ENCODE assay signal across 8 cellular contexts in the genomic region with DNA sequence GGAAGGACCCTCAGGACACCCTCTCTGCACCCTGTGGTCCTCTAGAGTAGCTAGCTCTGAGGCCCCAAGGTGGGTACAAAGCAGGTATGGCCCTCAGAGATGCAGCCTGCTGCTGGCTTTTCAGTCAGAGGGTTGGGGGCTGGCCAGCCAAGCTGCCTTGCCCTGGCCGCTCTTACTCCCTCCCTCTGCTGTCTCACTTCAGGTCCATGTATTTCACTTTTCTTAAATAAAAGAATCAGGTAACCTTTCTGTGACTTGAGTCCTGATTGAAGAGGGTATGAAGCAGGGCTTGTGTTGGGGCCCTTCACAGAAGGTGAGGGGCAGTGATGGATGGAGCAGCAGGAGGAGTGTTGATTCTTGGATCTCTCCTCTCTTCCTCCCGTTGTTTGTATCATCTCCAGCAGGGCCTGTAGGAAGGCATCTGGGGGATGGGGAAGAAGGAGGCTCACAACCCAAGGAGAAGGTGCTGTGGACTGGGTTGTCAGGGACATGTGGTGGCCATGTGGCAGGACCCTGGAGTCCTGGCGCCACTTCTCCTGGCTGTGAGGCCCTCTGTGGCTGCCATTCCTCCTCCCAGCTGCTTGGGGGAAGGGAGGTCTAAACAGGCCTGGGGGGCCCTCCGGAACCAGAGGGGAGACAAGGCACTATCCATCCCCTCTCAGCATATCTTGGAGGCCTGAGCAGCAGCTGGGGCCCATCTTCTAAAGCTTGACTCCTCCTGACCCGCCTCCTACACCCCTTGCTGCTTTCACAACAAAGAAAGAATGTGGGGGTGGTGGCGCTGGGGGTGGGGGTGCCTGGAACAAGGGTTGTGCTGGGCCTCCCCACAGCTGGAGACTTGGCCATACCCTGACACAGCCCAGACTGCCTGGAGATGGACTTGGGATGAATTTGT. TPM values are rescaled to one million over a fixed set of nuclear protein-coding genes. Genes with fewer than 3 reads are reported as not detected.
DNase-seq lines count a peak whose midpoint lies in the region; ATAC-seq and TF ChIP-seq lines count a peak whose summit lies in the region.
"Had no signal": no experiment of that assay in that cellular context is flagged by ENCODE, and none has a peak within 500 bp of the region (broad histone marks: within the 10 kb centered on the region; RNA-seq: fewer than 3 reads in every experiment).

No MANE protein-coding gene starts in this region.

- H3K4me1 ChIP-seq in upper lobe of right lung, result peaks cover 14% of the 10 kb centered on the region

- ATAC-seq in left cardiac atrium (peak; percentile 23 to 36), Right ventricle myocardium superior (ENCODE audit: poor library complexity) (no peak), upper lobe of right lung (peak; percentile 46)

- intact Hi-C loops in left cardiac atrium (cut with DNase I) (loop anchor here (10.0 kb wide), 1 partner anchor 60 kb away; no protein-coding TSS in a partner anchor), Right ventricle myocardium superior (cut with DNase I) (no loop called here), upper lobe of right lung (cut with DNase I) (loop anchor here (10.0 kb wide), 1 partner anchor 70 kb away; no protein-coding TSS in a partner anchor)

- DNase-seq in left cardiac atrium, result no peak
- no peak for DNase-seq in Right ventricle myocardium superior
- no peak for DNase-seq in upper lobe of right lung
- DNase-seq in stimulated activated CD4-positive, alpha-beta T cell treated with anti-CD3 and anti-CD28 coated beads, Interleukin-4, amount 100 ng/mL, for 4 hours, result no peak
- DNase-seq in NCI-H748 (lab: John Stamatoyannopoulos, UW; ENCODE audit: unreplicated experiment), result no peak

- no peak overlapping the region for H3K27ac ChIP-seq in upper lobe of right lung
- H3K27ac ChIP-seq: C4-2B had no signal

- TF ChIP-seq CTCF in upper lobe of right lung (IDR thresholded peaks at IDR 0.05), result no peak

- H3K4me3 ChIP-seq in iPS-11a (ENCODE audit: low read depth, low read length) (peak overlapping the region; percentile 51), upper lobe of right lung (no peak overlapping the region)
- H3K4me3 ChIP-seq: body of pancreas had no signal

- H3K27me3 ChIP-seq in upper lobe of right lung, result no peaks in the 10 kb centered on the region
- H3K27me3 ChIP-seq: body of pancreas had no signal

- no peaks in the 10 kb centered on the region for H3K9me3 ChIP-seq in upper lobe of right lung
- H3K9me3 ChIP-seq: body of pancreas had no signal

- no peaks in the 10 kb centered on the region for H3K36me3 ChIP-seq in upper lobe of right lung

RNA-seq across cellular contexts. Expression of a gene that starts 1.0 kb away (rescaled TPM):
- total RNA-seq in left cardiac atrium, result 1 to 10 TPM; 6.6 to 7.8 TPM
- total RNA-seq in Right ventricle myocardium superior, result 1.4 TPM
- 97.1 TPM for total RNA-seq in upper lobe of right lung

RNA-seq across cellular contexts. Expression of a gene that starts 15.7 kb away (rescaled TPM):
- 10 to 100 TPM; 37.0 to 37.5 TPM for total RNA-seq in left cardiac atrium
- 30.6 TPM for total RNA-seq in Right ventricle myocardium superior
- total RNA-seq in upper lobe of right lung, result 32.0 TPM

RNA-seq across cellular contexts. Expression of a gene that starts 15.9 kb away (rescaled TPM):
- total RNA-seq in left cardiac atrium (10 to 100 TPM; 76.3 to 97.1 TPM), Right ventricle myocardium superior (107 TPM), upper lobe of right lung (42.4 TPM)

RNA-seq across cellular contexts. Expression of a gene that starts 21.4 kb away (rescaled TPM):
- total RNA-seq in left cardiac atrium (10 to 100 TPM in 1 of 2 donors, 1 to 10 TPM in 1; 7.6 to 10.8 TPM), Right ventricle myocardium superior (6.8 TPM), upper lobe of right lung (20.1 TPM)

RNA-seq across cellular contexts. Expression of a gene that starts 53.7 kb away (rescaled TPM):
- 10 to 100 TPM; 24.7 to 37.0 TPM for total RNA-seq in left cardiac atrium
- 22.9 TPM for total RNA-seq in Right ventricle myocardium superior
- total RNA-seq in upper lobe of right lung, result 39.4 TPM

Comparison
In these comparisons a context has a peak if more than half of its experiments do, and no peak if none do; other contexts are left out.
1. RNA of a gene that starts 1.0 kb away (total RNA-seq): 97.1 TPM in upper lobe of right lung (single experiment); 6.6 to 7.8 TPM in left cardiac atrium and 1.4 TPM in Right ventricle myocardium superior (single experiment); every median in the first group is over 10 times any median in the second.